In the genomic region with DNA sequence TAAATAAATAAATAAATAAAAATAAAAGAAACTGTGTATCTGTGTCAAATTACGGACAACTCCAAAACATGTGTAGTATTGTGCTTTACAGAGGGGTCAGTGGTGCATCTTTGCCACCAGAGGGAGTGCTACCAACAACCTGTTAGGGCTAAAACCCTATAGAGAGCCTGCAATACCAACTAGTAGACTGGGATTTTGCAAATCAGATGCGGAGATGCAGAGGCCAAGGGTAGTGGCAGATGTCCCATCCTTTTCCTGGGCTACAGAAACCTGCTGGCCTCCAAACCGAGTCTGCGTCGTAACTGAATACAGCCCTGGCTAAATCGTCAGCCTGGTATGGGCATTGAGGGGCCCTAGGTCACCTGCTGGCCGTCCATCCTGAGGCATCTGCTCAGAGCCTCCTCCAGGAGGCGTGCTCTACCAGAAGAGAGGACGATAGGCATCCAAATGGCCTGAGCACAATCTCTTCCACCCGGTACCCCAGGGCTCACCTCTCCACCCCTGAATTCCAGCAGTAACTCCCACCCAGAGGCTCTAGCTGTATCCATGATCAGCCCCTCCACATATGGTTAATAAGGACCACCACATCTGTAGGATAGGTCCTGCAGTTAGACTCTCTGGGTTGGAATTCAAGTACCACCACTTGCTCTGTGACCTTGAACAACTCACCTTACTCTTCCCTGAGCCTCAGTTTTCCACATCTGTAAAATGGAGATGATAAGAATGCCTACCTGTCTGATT, we compare ENCODE assay signal across 1 cellular context.
A peak's percentile ranks its signal among the peaks of the same experiment; 100 is the strongest.
TF ChIP-seq lines count a peak whose summit lies in the region.

No MANE protein-coding gene starts in this region.

TF ChIP-seq in WTC11, 78 proteins besides CTCF, POLR2A, EP300 and RAD21:
- peak; percentile 97 for TF ChIP-seq GTF2I (CRISPR knock-in tag; conservative IDR thresholded peaks at IDR 0.05)
- 0 out of 2 replicates have a peak, but pooled peaks have one; percentile 25 for TF ChIP-seq ZNF396 (CRISPR knock-in tag; IDR thresholded peaks at IDR 0.05; ENCODE audit: borderline replicate concordance)
- TF ChIP-seq USF2 (CRISPR knock-in tag; IDR thresholded peaks at IDR 0.05): peak; percentile 22; the same call in 1 of the 2 replicates
- TF ChIP-seq ESRRA (CRISPR knock-in tag; IDR thresholded peaks at IDR 0.05; ENCODE audit: borderline replicate concordance): peak; percentile 87; the same call in 1 of the 2 replicates
- TF ChIP-seq, protein P1, sequence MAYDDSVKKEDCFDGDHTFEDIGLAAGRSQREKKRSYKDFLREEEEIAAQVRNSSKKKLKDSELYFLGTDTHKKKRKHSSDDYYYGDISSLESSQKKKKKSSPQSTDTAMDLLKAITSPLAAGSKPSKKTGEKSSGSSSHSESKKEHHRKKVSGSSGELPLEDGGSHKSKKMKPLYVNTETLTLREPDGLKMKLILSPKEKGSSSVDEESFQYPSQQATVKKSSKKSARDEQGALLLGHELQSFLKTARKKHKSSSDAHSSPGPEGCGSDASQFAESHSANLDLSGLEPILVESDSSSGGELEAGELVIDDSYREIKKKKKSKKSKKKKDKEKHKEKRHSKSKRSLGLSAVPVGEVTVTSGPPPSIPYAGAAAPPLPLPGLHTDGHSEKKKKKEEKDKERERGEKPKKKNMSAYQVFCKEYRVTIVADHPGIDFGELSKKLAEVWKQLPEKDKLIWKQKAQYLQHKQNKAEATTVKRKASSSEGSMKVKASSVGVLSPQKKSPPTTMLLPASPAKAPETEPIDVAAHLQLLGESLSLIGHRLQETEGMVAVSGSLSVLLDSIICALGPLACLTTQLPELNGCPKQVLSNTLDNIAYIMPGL (CRISPR knock-in tag; IDR thresholded peaks at IDR 0.05): 0 out of 2 replicates have a peak, but pooled peaks have one; percentile 47
- peak; percentile 33; the same call in 1 of the 2 replicates for TF ChIP-seq MXD4 (CRISPR knock-in tag; IDR thresholded peaks at IDR 0.05; ENCODE audit: borderline replicate concordance)
- TF ChIP-seq NR3C1 (CRISPR knock-in tag; conservative IDR thresholded peaks at IDR 0.05; ENCODE audit: low read depth): no peak
- TF ChIP-seq ZMAT4 (CRISPR knock-in tag; IDR thresholded peaks at IDR 0.05): no peak
